24 cellular contexts compared by ENCODE assay signal in genomic region chr17:67013891-67014290, GRCh38. TPM values are rescaled to one million over a fixed set of nuclear protein-coding genes. Genes with fewer than 3 reads are reported as not detected.
DNase-seq lines count a peak whose midpoint lies in the region; ATAC-seq and TF ChIP-seq lines count a peak whose summit lies in the region.
"Had no signal": no experiment of that assay in that cellular context is flagged by ENCODE, and none has a peak within 500 bp of the region (broad histone marks: within the 10 kb centered on the region; RNA-seq: fewer than 3 reads in every experiment).

No MANE protein-coding gene starts in this region.

- no peak for TF ChIP-seq POLR2A in transverse colon (IDR thresholded peaks at IDR 0.05)

- ATAC-seq in GM18498 (IDR thresholded peaks at IDR 0.05; ENCODE audit: unreplicated experiment) = no peak
- no peak for ATAC-seq in left colon
- ATAC-seq: A549 had no signal

- intact Hi-C loops in transverse colon (cut with DNase I; ENCODE audit: low total_unique reads) = no loop called here
- intact Hi-C loops in left colon (cut with DNase I, micrococcal nuclease) = no loop called here

- no peak overlapping the region for H3K4me3 Mint-ChIP-seq in nephron progenitor cell
- H3K4me3 Mint-ChIP-seq: CD14-positive monocyte; CD4-positive, alpha-beta T cell; CD8-positive, alpha-beta memory T cell had no signal

- no peak for TF ChIP-seq EP300 in transverse colon (IDR thresholded peaks at IDR 0.05; ENCODE audit: low read depth)

- no peak overlapping the region for H3K4me3 ChIP-seq in HEK293 (ENCODE audit: low read depth, low read length)
- no peak overlapping the region for H3K4me3 ChIP-seq in transverse colon
- H3K4me3 ChIP-seq in coronary artery = no peak overlapping the region
- H3K4me3 ChIP-seq: A549; BLaER1 treated with 17β-estradiol and CSF1 and Interleukin-3, amounts not matched to agents 10 nM and 100 nM; GM23248 had no signal

- H3K27ac Mint-ChIP-seq in nephron progenitor cell = no peak overlapping the region
- H3K27ac Mint-ChIP-seq: CD14-positive monocyte; CD4-positive, alpha-beta T cell; CD8-positive, alpha-beta memory T cell had no signal

- H3K36me3 Mint-ChIP-seq in nephron progenitor cell (ENCODE audit: low read depth) = no peaks in the 10 kb centered on the region
- H3K36me3 Mint-ChIP-seq: CD14-positive monocyte; CD8-positive, alpha-beta memory T cell had no signal

- no peaks in the 10 kb centered on the region for H3K36me3 ChIP-seq in HEK293 (ENCODE audit: control insufficient read depth in 2 of 2, insufficient read depth in 1 of 2, low read length in 2 of 2)
- H3K36me3 ChIP-seq in transverse colon = no peaks in the 10 kb centered on the region
- H3K36me3 ChIP-seq: BE2C; BLaER1 treated with 17β-estradiol and CSF1 and Interleukin-3, amounts not matched to agents 10 nM and 100 nM had no signal

- peaks cover 15% of the 10 kb centered on the region for H3K27me3 Mint-ChIP-seq in nephron progenitor cell (ENCODE audit: low read depth, poor library complexity)

- CTCF ChIA-PET in HEK293 (lab: Yijun Ruan, JAX) = interaction anchor here (0.6 kb wide), 2 partner anchors 676 to 1469 kb away, joined by 4 to 5 read pairs; no protein-coding TSS in a partner anchor

- H3K4me1 Mint-ChIP-seq in nephron progenitor cell = peaks cover 28% of the 10 kb centered on the region
- H3K4me1 Mint-ChIP-seq: CD14-positive monocyte; CD8-positive, alpha-beta memory T cell had no signal

- in situ Hi-C loops in transverse colon (cut with MboI; ENCODE audit: low pct_ligation_motif_present in 1 of 4, low pct_unique_long_range_greater_than_20kb in 1 of 4, low sequenced_read_pairs in 3 of 4) = no loop called here

- H3K9me3 Mint-ChIP-seq in nephron progenitor cell = no peaks in the 10 kb centered on the region
- H3K9me3 Mint-ChIP-seq: CD4-positive, alpha-beta T cell had no signal

- WGBS in transverse colon (ENCODE audit: low coverage in 1 of 2), 2 donors = 86% methylated on average over 8 of the region's 8 CpGs; no CpG with 5 or more reads in 1 of the 2 donors

- H3K4me1 ChIP-seq in HEK293 (ENCODE audit: control insufficient read depth, insufficient read depth, low read length) (no peaks in the 10 kb centered on the region), transverse colon (no peaks in the 10 kb centered on the region)
- H3K4me1 ChIP-seq: A549 had no signal

- H3K27me3 ChIP-seq in transverse colon = no peaks in the 10 kb centered on the region
- H3K27me3 ChIP-seq: BE2C; BLaER1 treated with 17β-estradiol and CSF1 and Interleukin-3, amounts not matched to agents 10 nM and 100 nM had no signal

- TF ChIP-seq CTCF in HEK293 (tag by site-specific recombination; IDR thresholded peaks at IDR 0.05) = no peak
- no peak for TF ChIP-seq CTCF in nephron progenitor cell (IDR thresholded peaks at IDR 0.05)
- TF ChIP-seq CTCF in transverse colon (IDR thresholded peaks at IDR 0.05) = no peak
- TF ChIP-seq CTCF in coronary artery (IDR thresholded peaks at IDR 0.05) = no peak

- POLR2A ChIA-PET in HEK293 (lab: Yijun Ruan, JAX) = no interaction called here

- DNase-seq in ELF-1 (ENCODE audit: low read depth, low spot score) (peak; percentile 73), islet precursor cell (peak; percentile 84), nephron progenitor cell (peak; percentile 25), transverse colon (no peak), coronary artery (ENCODE audit: low spot score) (no peak), left colon (no peak)
- DNase-seq: 8988T; ACHN; AML-193; BE2C; CD4-positive, alpha-beta T cell; CD8-positive, alpha-beta memory T cell; DMS 273 treated with DMSO at 0.1 percent for 48 hours; DMS79; EL; GM23248; H7; HCEC 1CT had no signal

- H3K9me3 ChIP-seq in HEK293 (ENCODE audit: control insufficient read depth, insufficient read depth, low read depth, low read length) (no peaks in the 10 kb centered on the region), transverse colon (no peaks in the 10 kb centered on the region)
- H3K9me3 ChIP-seq: A549, BE2C had no signal

- H3K27ac ChIP-seq in HEK293 (ENCODE audit: extremely low read depth, low read depth, low read length) (no peak overlapping the region), transverse colon (no peak overlapping the region), coronary artery (no peak overlapping the region)
- H3K27ac ChIP-seq: A549; BLaER1 treated with 17β-estradiol and CSF1 and Interleukin-3, amounts not matched to agents 10 nM and 100 nM; GM23248 had no signal

TF ChIP-seq in HEK293, 187 proteins besides CTCF, POLR2A, EP300 and RAD21:
- TF ChIP-seq ZNF449 (tag by site-specific recombination; IDR thresholded peaks at IDR 0.05) = 0 out of 2 replicates have a peak, but pooled peaks have one; percentile 26
- no peak for TF ChIP-seq ZFHX2 (tag by site-specific recombination; conservative IDR thresholded peaks at IDR 0.05)

RNA-seq across cellular contexts. Expression of gene CACNG1, which starts 30.5 kb away (rescaled TPM):
- total RNA-seq in transverse colon (not detected), left colon (not detected)
- total RNA-seq: CD4-positive, alpha-beta T cell; CD8-positive, alpha-beta memory T cell; GM23248; H1; H7 had no signal

RNA-seq across cellular contexts. Expression of gene CACNG4, which starts 49.4 kb away (rescaled TPM):
- total RNA-seq in transverse colon = 1 to 10 TPM in 1 of 4 donors, under 1 TPM in 1, not detected in 2; 0.27 to 1.9 TPM
- total RNA-seq in left colon = under 1 TPM; 0.15 to 0.25 TPM
- total RNA-seq: CD4-positive, alpha-beta T cell; CD8-positive, alpha-beta memory T cell; GM23248 had no signal

Comparison
In these comparisons a context has a peak if more than half of its experiments do, and no peak if none do; other contexts are left out.
1. DNase-seq: peak in ELF-1 (single experiment), islet precursor cell (single experiment) and nephron progenitor cell (single experiment); none in transverse colon (single experiment), coronary artery (single experiment) and left colon (0 of 2).